Comparison of ENCODE assay signal across 2 cellular contexts in the genomic region with DNA sequence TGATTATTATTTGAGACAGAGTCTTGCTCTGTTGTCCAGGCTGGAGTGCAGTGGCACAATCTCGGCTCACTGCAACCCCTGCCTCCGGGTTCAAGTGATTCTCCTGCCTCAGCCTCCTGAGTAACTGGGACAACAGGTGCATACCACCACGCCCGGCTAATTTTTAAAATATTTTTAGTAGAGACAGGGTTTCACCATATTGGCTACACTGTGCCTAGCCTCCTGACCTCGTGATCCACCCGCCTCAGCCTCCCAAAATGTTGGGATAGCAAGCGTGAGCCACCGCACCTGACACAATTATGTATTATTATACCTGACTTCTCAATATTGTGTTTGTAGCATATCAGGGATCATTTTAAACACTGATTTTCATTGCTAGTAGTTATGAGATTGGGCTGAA. TPM values are rescaled to one million over a fixed set of nuclear protein-coding genes. Genes with fewer than 3 reads are reported as not detected.
DNase-seq lines count a peak whose midpoint lies in the region.
"Not testable (repeated sequence)": the region's sequence is repeated elsewhere in the genome, so short reads cannot be mapped to it uniquely, and the experiment has no call there.

No MANE protein-coding gene starts in this region.

- not testable (repeated sequence) for H3K27ac ChIP-seq in trophoblast cell (ENCODE audit: low read depth, low read length)

- intact Hi-C loops in posterior vena cava (cut with DNase I), result not testable (repeated sequence)

- H3K4me3 ChIP-seq in trophoblast cell (ENCODE audit: low read depth, low read length), result not testable (repeated sequence)

- H2AK5ac ChIP-seq in trophoblast cell (ENCODE audit: low read length), result not testable (repeated sequence)

- H3K79me1 ChIP-seq in trophoblast cell (ENCODE audit: low read length), result not testable (repeated sequence)

- not testable (repeated sequence) for H3K79me2 ChIP-seq in trophoblast cell (ENCODE audit: control insufficient read depth, insufficient read depth, low read length, poor library complexity)

- H4K91ac ChIP-seq in trophoblast cell (ENCODE audit: low read depth, low read length), result not testable (repeated sequence)

- not testable (repeated sequence) for H3K14ac ChIP-seq in trophoblast cell (ENCODE audit: low read length)

- H3K23ac ChIP-seq in trophoblast cell (ENCODE audit: low read length), result not testable (repeated sequence)

- not testable (repeated sequence) for H3K18ac ChIP-seq in trophoblast cell (ENCODE audit: low read length)

- H4K12ac ChIP-seq in trophoblast cell (ENCODE audit: low read depth, low read length), result not testable (repeated sequence)

- H2BK120ac ChIP-seq in trophoblast cell (ENCODE audit: insufficient read depth, low read length, poor library complexity), result not testable (repeated sequence)

- WGBS in trophoblast cell (ENCODE audit: extremely low coverage, insufficient coverage, insufficient read length), result no CpG with 5 or more reads among the region's 8 CpGs

- H2BK5ac ChIP-seq in trophoblast cell (ENCODE audit: low read depth, low read length, poor library complexity), result not testable (repeated sequence)

- not testable (repeated sequence) for H2AFZ ChIP-seq in trophoblast cell (ENCODE audit: insufficient read depth, low read length, poor library complexity)

- H3K4me1 ChIP-seq in trophoblast cell (ENCODE audit: control insufficient read depth in 1 of 2, insufficient read depth in 2 of 2, low read length in 2 of 2), result not testable (repeated sequence)

- H4K8ac ChIP-seq in trophoblast cell (ENCODE audit: low read depth, low read length), result not testable (repeated sequence)

- H3K27me3 ChIP-seq in trophoblast cell (ENCODE audit: insufficient read depth, low read length), result not testable (repeated sequence)

- not testable (repeated sequence) for H3K9ac ChIP-seq in trophoblast cell (ENCODE audit: low read length)

- H3K9me3 ChIP-seq in trophoblast cell (ENCODE audit: insufficient read depth, low read depth, low read length), result not testable (repeated sequence)

- DNase-seq in trophoblast cell (peak; percentile 59 to 84), posterior vena cava (ENCODE audit: low spot score) (peak; percentile 26)

- H2BK12ac ChIP-seq in trophoblast cell (ENCODE audit: low read length), result not testable (repeated sequence)

- not testable (repeated sequence) for H3K4ac ChIP-seq in trophoblast cell (ENCODE audit: low read depth, low read length)

- not testable (repeated sequence) for H3K36me3 ChIP-seq in trophoblast cell (ENCODE audit: control insufficient read depth in 1 of 2, insufficient read depth in 2 of 2, low read length in 2 of 2)

- H3K4me2 ChIP-seq in trophoblast cell (ENCODE audit: low read length), result not testable (repeated sequence)

RNA-seq across cellular contexts. Expression of a gene that starts 14.3 kb away (rescaled TPM):
- 6.2 and 6.6 TPM in 2 replicates for polyA plus RNA-seq in trophoblast cell (2013)
- 1 to 10 TPM; 9.0 to 9.3 TPM for total RNA-seq in posterior vena cava

RNA-seq across cellular contexts. Expression of a gene that starts 41.2 kb away (rescaled TPM):
- polyA plus RNA-seq in trophoblast cell (2013), result 200 and 205 TPM in 2 replicates
- 100 to 1,000 TPM in 1 of 2 donors, 10 to 100 TPM in 1; 95.3 to 103 TPM for total RNA-seq in posterior vena cava
